In genomic region chr1:6281511-6282402, GRCh38 we compare ENCODE assay signal across 1 cellular context.
TF ChIP-seq lines count a peak whose summit lies in the region.

No MANE protein-coding gene starts in this region.

TF ChIP-seq in HepG2, 621 proteins besides CTCF, POLR2A, EP300 and RAD21 (continues in another document):
- no peak for TF ChIP-seq RNF2 (conservative IDR thresholded peaks at IDR 0.05; ENCODE audit: low read depth)
- 0 out of 2 replicates have a peak, but pooled peaks have one; percentile 24 for TF ChIP-seq HDAC2 (CRISPR knock-in tag; IDR thresholded peaks at IDR 0.05)
- no peak for TF ChIP-seq ARNT2 (CRISPR knock-in tag; IDR thresholded peaks at IDR 0.05; ENCODE audit: low read depth)
- TF ChIP-seq ZFY (CRISPR knock-in tag; IDR thresholded peaks at IDR 0.05): no peak
- no peak for TF ChIP-seq ZBTB39 (CRISPR knock-in tag; IDR thresholded peaks at IDR 0.05)
- no peak for TF ChIP-seq POGK (CRISPR knock-in tag; conservative IDR thresholded peaks at IDR 0.05)
- no peak for TF ChIP-seq CHCHD3 (CRISPR knock-in tag; IDR thresholded peaks at IDR 0.05)
- no peak for TF ChIP-seq RXRA (CRISPR knock-in tag; IDR thresholded peaks at IDR 0.05)
- no peak for TF ChIP-seq ZNF335 (CRISPR knock-in tag; IDR thresholded peaks at IDR 0.05)
- TF ChIP-seq CREBL2 (CRISPR knock-in tag; IDR thresholded peaks at IDR 0.05; ENCODE audit: borderline replicate concordance): no peak
- TF ChIP-seq KAT2B (IDR thresholded peaks at IDR 0.05; ENCODE audit: borderline replicate concordance, low read depth, low read length): no peak
- TF ChIP-seq TCF7 (IDR thresholded peaks at IDR 0.05; ENCODE audit: low read depth): no peak
- TF ChIP-seq REL (CRISPR knock-in tag; conservative IDR thresholded peaks at IDR 0.05): no peak
- no peak for TF ChIP-seq ZNF619 (CRISPR knock-in tag; IDR thresholded peaks at IDR 0.05)
- TF ChIP-seq GMEB2 (CRISPR knock-in tag; IDR thresholded peaks at IDR 0.05; ENCODE audit: low read depth): no peak
- TF ChIP-seq DDIT3 (CRISPR knock-in tag; IDR thresholded peaks at IDR 0.05): no peak
- no peak for TF ChIP-seq LCORL (IDR thresholded peaks at IDR 0.05)
- TF ChIP-seq LCORL (CRISPR knock-in tag; IDR thresholded peaks at IDR 0.05): peak; percentile 31; the same call in 1 of the 2 replicates
- no peak for TF ChIP-seq FIP1L1 (IDR thresholded peaks at IDR 0.05; ENCODE audit: borderline replicate concordance, insufficient read depth, low read depth, low read length)
- TF ChIP-seq MZF1 (CRISPR knock-in tag; IDR thresholded peaks at IDR 0.05; ENCODE audit: borderline replicate concordance): no peak
- TF ChIP-seq ZNF644 (CRISPR knock-in tag; IDR thresholded peaks at IDR 0.05; ENCODE audit: low read depth): peak; percentile 77
- TF ChIP-seq HHEX (CRISPR knock-in tag; IDR thresholded peaks at IDR 0.05): no peak
- no peak for TF ChIP-seq IRF2 (CRISPR knock-in tag; IDR thresholded peaks at IDR 0.05)
- no peak for TF ChIP-seq ZNF883 (CRISPR knock-in tag; IDR thresholded peaks at IDR 0.05; ENCODE audit: not compliant biosample characterization)
- TF ChIP-seq SIX1 (CRISPR knock-in tag; IDR thresholded peaks at IDR 0.05; ENCODE audit: borderline replicate concordance): no peak
- TF ChIP-seq ZFAT (CRISPR knock-in tag; conservative IDR thresholded peaks at IDR 0.05): no peak
- TF ChIP-seq MXD1 (CRISPR knock-in tag; IDR thresholded peaks at IDR 0.05): no peak
- TF ChIP-seq PLRG1 (conservative IDR thresholded peaks at IDR 0.05): no peak
- TF ChIP-seq ZNF678 (CRISPR knock-in tag; IDR thresholded peaks at IDR 0.05): no peak
- 0 out of 2 replicates have a peak, but pooled peaks have one; percentile 26 for TF ChIP-seq FOSL2 (CRISPR knock-in tag; IDR thresholded peaks at IDR 0.05)
- no peak for TF ChIP-seq AHR (CRISPR knock-in tag; IDR thresholded peaks at IDR 0.05)
- no peak for TF ChIP-seq ZBTB33 (CRISPR knock-in tag; IDR thresholded peaks at IDR 0.05)
- TF ChIP-seq ZNF263 (CRISPR knock-in tag; IDR thresholded peaks at IDR 0.05): peak; percentile 65
- no peak for TF ChIP-seq ZNF431 (CRISPR knock-in tag; IDR thresholded peaks at IDR 0.05; ENCODE audit: borderline replicate concordance, low read depth)
- TF ChIP-seq GPN1 (CRISPR knock-in tag; IDR thresholded peaks at IDR 0.05; ENCODE audit: borderline replicate concordance): no peak
- TF ChIP-seq SOX6 (IDR thresholded peaks at IDR 0.05): no peak
- TF ChIP-seq SOX6 (CRISPR knock-in tag; IDR thresholded peaks at IDR 0.05): peak; percentile 48; the same call in 1 of the 2 replicates
- TF ChIP-seq TAF1 (CRISPR knock-in tag; IDR thresholded peaks at IDR 0.05): no peak
- TF ChIP-seq SKI (IDR thresholded peaks at IDR 0.05; ENCODE audit: partially characterized antibody): no peak
- no peak for TF ChIP-seq IRF1 (CRISPR knock-in tag; IDR thresholded peaks at IDR 0.05; ENCODE audit: low read depth)
- no peak for TF ChIP-seq NFE2 (CRISPR knock-in tag; IDR thresholded peaks at IDR 0.05)
- no peak for TF ChIP-seq ZNF800 (CRISPR knock-in tag; IDR thresholded peaks at IDR 0.05)
- no peak for TF ChIP-seq ZNF318 (CRISPR knock-in tag; IDR thresholded peaks at IDR 0.05)
- TF ChIP-seq ZBTB34 (CRISPR knock-in tag; IDR thresholded peaks at IDR 0.05): no peak
- no peak for TF ChIP-seq ZFP37 (CRISPR knock-in tag; IDR thresholded peaks at IDR 0.05; ENCODE audit: borderline replicate concordance)
